Comparison of ENCODE assay signal across 1 cellular context in genomic region chr14:70771781-70772212, GRCh38.
TF ChIP-seq lines count a peak whose summit lies in the region.

No MANE protein-coding gene starts in this region.

TF ChIP-seq in GM23338, 12 proteins besides CTCF, POLR2A, EP300 and RAD21 (continued from another document):
- TF ChIP-seq ZNF462 (CRISPR knock-in tag; IDR thresholded peaks at IDR 0.05), result no peak
- no peak for TF ChIP-seq POLR2AphosphoS5 (IDR thresholded peaks at IDR 0.05; ENCODE audit: low read depth)
- TF ChIP-seq NANOG (IDR thresholded peaks at IDR 0.05; ENCODE audit: borderline replicate concordance), result no peak
- TF ChIP-seq, protein P1, sequence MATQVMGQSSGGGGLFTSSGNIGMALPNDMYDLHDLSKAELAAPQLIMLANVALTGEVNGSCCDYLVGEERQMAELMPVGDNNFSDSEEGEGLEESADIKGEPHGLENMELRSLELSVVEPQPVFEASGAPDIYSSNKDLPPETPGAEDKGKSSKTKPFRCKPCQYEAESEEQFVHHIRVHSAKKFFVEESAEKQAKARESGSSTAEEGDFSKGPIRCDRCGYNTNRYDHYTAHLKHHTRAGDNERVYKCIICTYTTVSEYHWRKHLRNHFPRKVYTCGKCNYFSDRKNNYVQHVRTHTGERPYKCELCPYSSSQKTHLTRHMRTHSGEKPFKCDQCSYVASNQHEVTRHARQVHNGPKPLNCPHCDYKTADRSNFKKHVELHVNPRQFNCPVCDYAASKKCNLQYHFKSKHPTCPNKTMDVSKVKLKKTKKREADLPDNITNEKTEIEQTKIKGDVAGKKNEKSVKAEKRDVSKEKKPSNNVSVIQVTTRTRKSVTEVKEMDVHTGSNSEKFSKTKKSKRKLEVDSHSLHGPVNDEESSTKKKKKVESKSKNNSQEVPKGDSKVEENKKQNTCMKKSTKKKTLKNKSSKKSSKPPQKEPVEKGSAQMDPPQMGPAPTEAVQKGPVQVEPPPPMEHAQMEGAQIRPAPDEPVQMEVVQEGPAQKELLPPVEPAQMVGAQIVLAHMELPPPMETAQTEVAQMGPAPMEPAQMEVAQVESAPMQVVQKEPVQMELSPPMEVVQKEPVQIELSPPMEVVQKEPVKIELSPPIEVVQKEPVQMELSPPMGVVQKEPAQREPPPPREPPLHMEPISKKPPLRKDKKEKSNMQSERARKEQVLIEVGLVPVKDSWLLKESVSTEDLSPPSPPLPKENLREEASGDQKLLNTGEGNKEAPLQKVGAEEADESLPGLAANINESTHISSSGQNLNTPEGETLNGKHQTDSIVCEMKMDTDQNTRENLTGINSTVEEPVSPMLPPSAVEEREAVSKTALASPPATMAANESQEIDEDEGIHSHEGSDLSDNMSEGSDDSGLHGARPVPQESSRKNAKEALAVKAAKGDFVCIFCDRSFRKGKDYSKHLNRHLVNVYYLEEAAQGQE (IDR thresholded peaks at IDR 0.05; ENCODE audit: unreplicated experiment), result no peak
- TF ChIP-seq ZNF331 (CRISPR knock-in tag; IDR thresholded peaks at IDR 0.05; ENCODE audit: low read depth), result no peak
- TF ChIP-seq ETS1 (IDR thresholded peaks at IDR 0.05), result no peak
- TF ChIP-seq EZH2phosphoT487 (IDR thresholded peaks at IDR 0.05; ENCODE audit: unreplicated experiment), result no peak
